Comparison of ENCODE assay signal across 29 cellular contexts in the genomic region with DNA sequence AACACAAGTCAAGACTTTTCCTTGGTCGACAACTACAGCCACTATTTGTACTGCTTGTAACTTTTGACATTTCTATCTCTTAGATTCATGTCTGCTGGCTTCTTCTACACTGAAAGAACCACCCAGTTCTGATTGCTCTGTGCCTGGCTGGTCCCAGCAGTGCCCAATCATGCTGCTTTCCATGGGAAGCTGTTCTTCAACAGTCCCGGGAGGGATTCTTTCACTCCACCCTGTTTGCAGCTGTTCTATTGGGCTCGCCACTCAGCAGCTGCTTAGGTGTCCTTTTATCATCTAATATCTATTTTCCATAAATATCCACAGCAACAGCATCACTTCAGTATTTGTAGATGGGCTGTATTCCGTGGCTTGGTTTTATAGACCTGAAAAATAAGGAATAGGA.
"Had no signal": no experiment of that assay in that cellular context is flagged by ENCODE, and none has a peak within 500 bp of the region (broad histone marks: within the 10 kb centered on the region; RNA-seq: fewer than 3 reads in every experiment).

No MANE protein-coding gene starts in this region.

- H3K36me3 ChIP-seq: brain microvascular endothelial cell had no signal

- ATAC-seq: activated CD4-positive, alpha-beta T cell treated with anti-CD3 and anti-CD28 coated beads for 36 hours; activated CD8-positive, alpha-beta memory T cell treated with anti-CD3 and anti-CD28 coated beads, Interleukin-2, amount 10 ng/mL, durations not matched to agents 7 days and 5 days; activated CD8-positive, alpha-beta T cell treated with anti-CD3 and anti-CD28 coated beads, Interleukin-2, amount 10 ng/mL, durations not matched to agents 7 days and 5 days; activated naive CD4-positive, alpha-beta T cell treated with anti-CD3 and anti-CD28 coated beads, Interleukin-2, amount 50 U/mL, for 72 hours; esophagus mucosa had no signal

- H3K27me3 Mint-ChIP-seq: activated CD4-positive, alpha-beta memory T cell treated with anti-CD3 and anti-CD28 coated beads for 36 hours; activated CD4-positive, alpha-beta T cell treated with anti-CD3 and anti-CD28 coated beads, Interleukin-2, amount 10 ng/mL, durations not matched to agents 24 days and 14 days; activated CD8-positive, alpha-beta memory T cell treated with anti-CD3 and anti-CD28 coated beads, Interleukin-2, amount 10 ng/mL, durations not matched to agents 7 days and 5 days; activated naive CD4-positive, alpha-beta T cell treated with anti-CD3 and anti-CD28 coated beads, Interleukin-2, amount 10 ng/mL, durations not matched to agents 7 days and 5 days; activated naive CD8-positive, alpha-beta T cell treated with anti-CD3 and anti-CD28 coated beads, Interleukin-2, amount 10 ng/mL, durations not matched to agents 7 days and 5 days; central memory CD8-positive, alpha-beta T cell; dendritic cell treated with granulocyte-macrophage colony-stimulating factor and Interleukin-4, amounts not matched to agents 40 ng/mL and 50 ng/mL, for 4 days had no signal

- H3K4me3 ChIP-seq: coronary artery, dorsolateral prefrontal cortex had no signal

- H3K4me3 Mint-ChIP-seq: activated CD4-positive, alpha-beta memory T cell treated with anti-CD3 and anti-CD28 coated beads for 36 hours; activated CD4-positive, alpha-beta T cell treated with anti-CD3 and anti-CD28 coated beads for 36 hours; activated CD4-positive, alpha-beta T cell treated with anti-CD3 and anti-CD28 coated beads, Interleukin-2, amount 10 ng/mL, durations not matched to agents 24 days and 14 days; activated CD8-positive, alpha-beta memory T cell treated with anti-CD3 and anti-CD28 coated beads, Interleukin-2, amount 10 ng/mL, durations not matched to agents 7 days and 5 days; activated CD8-positive, alpha-beta T cell treated with anti-CD3 and anti-CD28 coated beads, Interleukin-2, amount 10 ng/mL, durations not matched to agents 7 days and 5 days; activated naive CD4-positive, alpha-beta T cell treated with anti-CD3 and anti-CD28 coated beads, Interleukin-2, amount 10 ng/mL, durations not matched to agents 7 days and 5 days; activated naive CD8-positive, alpha-beta T cell treated with anti-CD3 and anti-CD28 coated beads, Interleukin-2, amount 10 ng/mL, durations not matched to agents 7 days and 5 days; activated T-helper 1 cell treated with anti-CD3 and anti-CD28 coated beads, Interleukin-12 subunit alpha, Interleukin-12 subunit beta, Interleukin-2, Interleukin-4 antibody, amounts not matched to agents 30 ng/mL and 10 ng/mL and 1 ng/mL, durations not matched to agents 14 hours and 24 hours and 36 hours; central memory CD8-positive, alpha-beta T cell; dendritic cell treated with granulocyte-macrophage colony-stimulating factor and Interleukin-4, amounts not matched to agents 40 ng/mL and 50 ng/mL, for 4 days; endodermal cell had no signal

- H3K9me3 Mint-ChIP-seq: activated CD4-positive, alpha-beta memory T cell treated with anti-CD3 and anti-CD28 coated beads for 36 hours; activated CD4-positive, alpha-beta T cell treated with anti-CD3 and anti-CD28 coated beads, Interleukin-2, amount 10 ng/mL, durations not matched to agents 24 days and 14 days; activated naive CD4-positive, alpha-beta T cell treated with anti-CD3 and anti-CD28 coated beads, Interleukin-2, amount 50 U/mL, for 72 hours; activated naive CD8-positive, alpha-beta T cell treated with anti-CD3 and anti-CD28 coated beads, Interleukin-2, amount 10 ng/mL, durations not matched to agents 7 days and 5 days; activated T-helper 1 cell treated with anti-CD3 and anti-CD28 coated beads, Interleukin-12 subunit alpha, Interleukin-12 subunit beta, Interleukin-2, Interleukin-4 antibody, amounts not matched to agents 30 ng/mL and 10 ng/mL and 1 ng/mL, durations not matched to agents 14 hours and 24 hours and 36 hours; central memory CD8-positive, alpha-beta T cell; dendritic cell treated with granulocyte-macrophage colony-stimulating factor and Interleukin-4, amounts not matched to agents 40 ng/mL and 50 ng/mL, for 4 days; endodermal cell had no signal

- H3K27ac Mint-ChIP-seq: activated CD4-positive, alpha-beta memory T cell treated with anti-CD3 and anti-CD28 coated beads for 36 hours; activated CD4-positive, alpha-beta T cell treated with anti-CD3 and anti-CD28 coated beads for 36 hours; activated CD4-positive, alpha-beta T cell treated with anti-CD3 and anti-CD28 coated beads, Interleukin-2, amount 10 ng/mL, durations not matched to agents 24 days and 14 days; activated CD8-positive, alpha-beta memory T cell treated with anti-CD3 and anti-CD28 coated beads, Interleukin-2, amount 10 ng/mL, durations not matched to agents 7 days and 5 days; activated CD8-positive, alpha-beta T cell treated with anti-CD3 and anti-CD28 coated beads, Interleukin-2, amount 10 ng/mL, durations not matched to agents 7 days and 5 days; activated naive CD4-positive, alpha-beta T cell treated with anti-CD3 and anti-CD28 coated beads, Interleukin-2, amount 10 ng/mL, durations not matched to agents 7 days and 5 days; activated naive CD4-positive, alpha-beta T cell treated with anti-CD3 and anti-CD28 coated beads, Interleukin-2, amount 50 U/mL, for 72 hours; activated naive CD8-positive, alpha-beta T cell treated with anti-CD3 and anti-CD28 coated beads, Interleukin-2, amount 10 ng/mL, durations not matched to agents 7 days and 5 days; activated T-helper 1 cell treated with anti-CD3 and anti-CD28 coated beads, Interleukin-12 subunit alpha, Interleukin-12 subunit beta, Interleukin-2, Interleukin-4 antibody, amounts not matched to agents 30 ng/mL and 10 ng/mL and 1 ng/mL, durations not matched to agents 14 hours and 24 hours and 36 hours; dendritic cell treated with granulocyte-macrophage colony-stimulating factor and Interleukin-4, amounts not matched to agents 40 ng/mL and 50 ng/mL, for 4 days; endodermal cell had no signal

- H3K36me3 Mint-ChIP-seq: activated CD4-positive, alpha-beta memory T cell treated with anti-CD3 and anti-CD28 coated beads for 36 hours; activated CD8-positive, alpha-beta memory T cell treated with anti-CD3 and anti-CD28 coated beads, Interleukin-2, amount 10 ng/mL, durations not matched to agents 7 days and 5 days; activated naive CD4-positive, alpha-beta T cell treated with anti-CD3 and anti-CD28 coated beads, Interleukin-2, amount 10 ng/mL, durations not matched to agents 7 days and 5 days; activated naive CD4-positive, alpha-beta T cell treated with anti-CD3 and anti-CD28 coated beads, Interleukin-2, amount 50 U/mL, for 72 hours; activated naive CD8-positive, alpha-beta T cell treated with anti-CD3 and anti-CD28 coated beads, Interleukin-2, amount 10 ng/mL, durations not matched to agents 7 days and 5 days had no signal

- H3K4me1 Mint-ChIP-seq: activated CD4-positive, alpha-beta T cell treated with anti-CD3 and anti-CD28 coated beads for 36 hours; activated CD4-positive, alpha-beta T cell treated with anti-CD3 and anti-CD28 coated beads, Interleukin-2, amount 10 ng/mL, durations not matched to agents 24 days and 14 days; activated CD8-positive, alpha-beta memory T cell treated with anti-CD3 and anti-CD28 coated beads, Interleukin-2, amount 10 ng/mL, durations not matched to agents 7 days and 5 days; activated naive CD4-positive, alpha-beta T cell treated with anti-CD3 and anti-CD28 coated beads, Interleukin-2, amount 10 ng/mL, durations not matched to agents 7 days and 5 days; activated naive CD8-positive, alpha-beta T cell treated with anti-CD3 and anti-CD28 coated beads, Interleukin-2, amount 10 ng/mL, durations not matched to agents 7 days and 5 days; central memory CD8-positive, alpha-beta T cell had no signal

- H3K27ac ChIP-seq: brain microvascular endothelial cell, coronary artery, dorsolateral prefrontal cortex had no signal

- DNase-seq: activated CD4-positive, alpha-beta memory T cell treated with anti-CD3 and anti-CD28 coated beads for 36 hours; activated CD4-positive, alpha-beta T cell treated with anti-CD3 and anti-CD28 coated beads for 36 hours; activated CD4-positive, alpha-beta T cell treated with anti-CD3 and anti-CD28 coated beads, Interleukin-2, amount 10 ng/mL, durations not matched to agents 24 days and 14 days; activated CD4-positive, CD25-positive, alpha-beta regulatory T cell; activated CD4-positive, CD25-positive, alpha-beta regulatory T cell treated with anti-CD3 and anti-CD28 coated beads, Interleukin-2, amount 50 U/mL, for 72 hours; activated CD8-positive, alpha-beta memory T cell treated with anti-CD3 and anti-CD28 coated beads, Interleukin-2, amount 10 ng/mL, durations not matched to agents 7 days and 5 days; activated CD8-positive, alpha-beta memory T cell treated with anti-CD3 and anti-CD28 coated beads, Interleukin-2, amount 50 U/mL, for 4 hours; activated CD8-positive, alpha-beta T cell treated with anti-CD3 and anti-CD28 coated beads, Interleukin-2, amount 10 ng/mL, durations not matched to agents 7 days and 5 days; activated gamma-delta T cell; activated naive CD4-positive, alpha-beta T cell; activated naive CD4-positive, alpha-beta T cell treated with anti-CD3 and anti-CD28 coated beads, Interleukin-2, amount 10 ng/mL, durations not matched to agents 7 days and 5 days; activated naive CD8-positive, alpha-beta T cell treated with anti-CD3 and anti-CD28 coated beads, Interleukin-2, amount 10 ng/mL, durations not matched to agents 7 days and 5 days; activated T-cell treated with anti-CD3 and anti-CD28 coated beads, Interleukin-2, amount 50 U/mL, for 1 hour; activated T-cell treated with anti-CD3 and anti-CD28 coated beads, Interleukin-2, amount 50 U/mL, for 48 hours; amniotic stem cell; anterior cingulate cortex; brain microvascular endothelial cell; dorsolateral prefrontal cortex; effector memory CD4-positive, alpha-beta T cell; endodermal cell; foreskin fibroblast; glutamatergic neuron; T-helper 2 cell had no signal

- H3K27me3 ChIP-seq: brain microvascular endothelial cell, dorsolateral prefrontal cortex had no signal
